1 cellular context compared by ENCODE assay signal in the genomic region with DNA sequence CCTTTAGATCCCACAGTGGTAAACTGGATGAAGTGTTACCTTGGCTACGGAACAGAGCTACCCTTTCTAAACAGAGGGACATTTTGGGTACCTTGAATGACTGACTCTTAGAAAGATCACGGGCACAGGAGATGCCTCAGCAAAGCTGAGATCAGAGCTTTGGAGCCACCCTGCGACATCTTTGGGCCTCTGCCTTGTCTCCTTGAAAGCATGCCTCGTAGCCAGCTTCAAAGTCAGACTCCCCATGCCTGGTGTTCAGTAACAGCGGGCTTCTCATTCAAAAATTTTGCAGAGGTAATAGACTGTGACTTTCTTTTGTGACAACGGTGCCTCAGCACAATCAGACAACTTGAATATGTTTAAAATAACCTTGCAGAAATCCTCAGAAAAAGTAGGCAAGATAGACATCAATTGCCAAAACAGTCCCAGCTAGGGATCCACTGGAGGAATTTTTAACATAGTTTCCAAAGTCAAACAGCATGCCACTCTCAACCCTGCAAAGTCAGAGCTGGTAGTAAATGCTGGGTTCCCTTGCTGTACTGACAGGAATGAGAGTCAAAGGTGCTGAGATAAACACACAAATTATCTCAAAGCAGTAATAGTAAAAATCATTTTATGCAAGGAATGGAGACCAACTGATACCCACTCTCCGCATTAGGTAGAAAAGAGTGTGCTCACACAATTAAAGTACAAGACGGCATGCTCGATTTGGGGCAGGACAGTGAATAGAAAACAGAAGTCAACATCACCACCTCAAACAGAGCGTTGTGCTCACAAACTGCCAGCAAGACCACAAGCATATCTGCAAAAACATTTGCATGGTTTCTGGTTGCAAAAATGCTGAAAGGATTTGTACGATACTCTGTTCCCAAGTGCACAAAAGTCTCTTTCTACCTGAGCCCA.
TF ChIP-seq lines count a peak whose summit lies in the region.

No MANE protein-coding gene starts in this region.

TF ChIP-seq in GM12878, 131 proteins besides CTCF, POLR2A, EP300 and RAD21 (continued from another document):
- TF ChIP-seq SPI1 (IDR thresholded peaks at IDR 0.05; ENCODE audit: borderline replicate concordance, insufficient read depth, low read depth, low read length), result peak; percentile 28; the same call in 1 of the 2 replicates
- TF ChIP-seq, protein P1, sequence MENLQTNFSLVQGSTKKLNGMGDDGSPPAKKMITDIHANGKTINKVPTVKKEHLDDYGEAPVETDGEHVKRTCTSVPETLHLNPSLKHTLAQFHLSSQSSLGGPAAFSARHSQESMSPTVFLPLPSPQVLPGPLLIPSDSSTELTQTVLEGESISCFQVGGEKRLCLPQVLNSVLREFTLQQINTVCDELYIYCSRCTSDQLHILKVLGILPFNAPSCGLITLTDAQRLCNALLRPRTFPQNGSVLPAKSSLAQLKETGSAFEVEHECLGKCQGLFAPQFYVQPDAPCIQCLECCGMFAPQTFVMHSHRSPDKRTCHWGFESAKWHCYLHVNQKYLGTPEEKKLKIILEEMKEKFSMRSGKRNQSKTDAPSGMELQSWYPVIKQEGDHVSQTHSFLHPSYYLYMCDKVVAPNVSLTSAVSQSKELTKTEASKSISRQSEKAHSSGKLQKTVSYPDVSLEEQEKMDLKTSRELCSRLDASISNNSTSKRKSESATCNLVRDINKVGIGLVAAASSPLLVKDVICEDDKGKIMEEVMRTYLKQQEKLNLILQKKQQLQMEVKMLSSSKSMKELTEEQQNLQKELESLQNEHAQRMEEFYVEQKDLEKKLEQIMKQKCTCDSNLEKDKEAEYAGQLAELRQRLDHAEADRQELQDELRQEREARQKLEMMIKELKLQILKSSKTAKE (IDR thresholded peaks at IDR 0.05; ENCODE audit: low read depth, poor library complexity, severe bottlenecking), result no peak
- TF ChIP-seq, protein P2, sequence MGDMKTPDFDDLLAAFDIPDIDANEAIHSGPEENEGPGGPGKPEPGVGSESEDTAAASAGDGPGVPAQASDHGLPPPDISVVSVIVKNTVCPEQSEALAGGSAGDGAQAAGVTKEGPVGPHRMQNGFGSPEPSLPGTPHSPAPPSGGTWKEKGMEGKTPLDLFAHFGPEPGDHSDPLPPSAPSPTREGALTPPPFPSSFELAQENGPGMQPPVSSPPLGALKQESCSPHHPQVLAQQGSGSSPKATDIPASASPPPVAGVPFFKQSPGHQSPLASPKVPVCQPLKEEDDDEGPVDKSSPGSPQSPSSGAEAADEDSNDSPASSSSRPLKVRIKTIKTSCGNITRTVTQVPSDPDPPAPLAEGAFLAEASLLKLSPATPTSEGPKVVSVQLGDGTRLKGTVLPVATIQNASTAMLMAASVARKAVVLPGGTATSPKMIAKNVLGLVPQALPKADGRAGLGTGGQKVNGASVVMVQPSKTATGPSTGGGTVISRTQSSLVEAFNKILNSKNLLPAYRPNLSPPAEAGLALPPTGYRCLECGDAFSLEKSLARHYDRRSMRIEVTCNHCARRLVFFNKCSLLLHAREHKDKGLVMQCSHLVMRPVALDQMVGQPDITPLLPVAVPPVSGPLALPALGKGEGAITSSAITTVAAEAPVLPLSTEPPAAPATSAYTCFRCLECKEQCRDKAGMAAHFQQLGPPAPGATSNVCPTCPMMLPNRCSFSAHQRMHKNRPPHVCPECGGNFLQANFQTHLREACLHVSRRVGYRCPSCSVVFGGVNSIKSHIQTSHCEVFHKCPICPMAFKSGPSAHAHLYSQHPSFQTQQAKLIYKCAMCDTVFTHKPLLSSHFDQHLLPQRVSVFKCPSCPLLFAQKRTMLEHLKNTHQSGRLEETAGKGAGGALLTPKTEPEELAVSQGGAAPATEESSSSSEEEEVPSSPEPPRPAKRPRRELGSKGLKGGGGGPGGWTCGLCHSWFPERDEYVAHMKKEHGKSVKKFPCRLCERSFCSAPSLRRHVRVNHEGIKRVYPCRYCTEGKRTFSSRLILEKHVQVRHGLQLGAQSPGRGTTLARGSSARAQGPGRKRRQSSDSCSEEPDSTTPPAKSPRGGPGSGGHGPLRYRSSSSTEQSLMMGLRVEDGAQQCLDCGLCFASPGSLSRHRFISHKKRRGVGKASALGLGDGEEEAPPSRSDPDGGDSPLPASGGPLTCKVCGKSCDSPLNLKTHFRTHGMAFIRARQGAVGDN (IDR thresholded peaks at IDR 0.05), result 0 out of 2 replicates have a peak, but pooled peaks have one; percentile 21
- peak; percentile 79 for TF ChIP-seq RUNX3 (IDR thresholded peaks at IDR 0.05; ENCODE audit: low read length)
